Comparison of ENCODE assay signal across 21 cellular contexts in the genomic region with DNA sequence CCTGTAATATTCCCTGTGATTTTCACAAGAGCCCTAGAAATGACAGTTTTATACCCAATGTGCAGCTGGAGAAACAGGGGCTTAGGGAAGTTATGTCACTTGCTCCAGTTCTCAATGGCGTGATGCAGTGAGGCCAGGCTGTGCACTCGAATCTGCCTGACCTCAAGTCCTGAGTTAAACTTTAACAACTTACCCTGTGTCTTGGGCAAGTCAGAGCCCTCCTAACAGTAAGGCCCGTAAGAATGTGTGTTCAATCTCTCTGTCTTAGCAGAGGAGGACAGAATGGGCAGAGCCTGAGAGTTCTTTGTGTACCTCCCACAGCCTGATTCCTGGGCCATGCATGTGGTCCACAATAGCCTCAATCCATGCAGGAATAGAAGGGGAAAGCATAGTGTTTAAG.
DNase-seq lines count a peak whose midpoint lies in the region; ATAC-seq, FAIRE-seq and TF ChIP-seq lines count a peak whose summit lies in the region.
"Had no signal": no experiment of that assay in that cellular context is flagged by ENCODE, and none has a peak within 500 bp of the region (broad histone marks: within the 10 kb centered on the region; RNA-seq: fewer than 3 reads in every experiment).

No MANE protein-coding gene starts in this region.

- no peak for FAIRE-seq in small intestine (lab: Jason Lieb, UNC)
- FAIRE-seq: astrocyte, colon, HTR-8/SVneo had no signal

- H3K4me3 ChIP-seq in epithelial cell of proximal tubule (ENCODE audit: low read depth, low read length) = no peak overlapping the region
- no peak overlapping the region for H3K4me3 ChIP-seq in small intestine (ENCODE audit: low read depth in 1 of 2, low read length in 2 of 2)
- H3K4me3 ChIP-seq: BLaER1 had no signal

- ATAC-seq in GM19324 (IDR thresholded peaks at IDR 0.05; ENCODE audit: low FRiP score, unreplicated experiment) (peak; percentile 82), HG02938 (IDR thresholded peaks at IDR 0.05; ENCODE audit: unreplicated experiment) (peak; percentile 64)
- ATAC-seq: T-cell had no signal

- DNase-seq in epithelial cell of proximal tubule (ENCODE audit: low read depth) (peak; percentile 88), small intestine (peak; percentile 64), COLO668 (lab: John Stamatoyannopoulos, UW; ENCODE audit: unreplicated experiment) (no peak), dermis blood vessel endothelial cell (no peak), NCI-H226 (no peak)
- DNase-seq in activated effector memory CD4-positive, alpha-beta T cell treated with Interleukin-2 at 50 U/mL for 16 hours = no peak
- DNase-seq: activated B cell treated with CpG ODN at 0.5 μM for 24 hours; activated CD8-positive, alpha-beta memory T cell treated with anti-CD3 and anti-CD28 coated beads for 24 hours; DND-41; H7; NCI-H2029 treated with DMSO at 0.1 percent for 48 hours; NCI-H82; stimulated activated CD4-positive, alpha-beta T cell treated with anti-CD3 and anti-CD28 coated beads, Interleukin-12 subunit alpha, Interleukin-12 subunit beta, amount 100 ng/mL, for 4 hours; T-cell had no signal

- WGBS in small intestine, 3 donors = 12 to 40% (median 23%) methylated on average over 3 of the region's 3 CpGs

- TF ChIP-seq CTCF in epithelial cell of proximal tubule (conservative IDR thresholded peaks at IDR 0.05; ENCODE audit: low read depth, low read length) = no peak

- no peak overlapping the region for H3K27ac ChIP-seq in small intestine (ENCODE audit: low read depth in 1 of 2, low read length in 1 of 2)
- H3K27ac ChIP-seq: BLaER1, RWPE1 had no signal

- peaks cover 0 to 3% of the 10 kb centered on the region in 2 donors for H3K4me1 ChIP-seq in small intestine (ENCODE audit: control insufficient read depth in 2 of 2, insufficient read depth in 1 of 2, low read depth in 1 of 2, low read length in 1 of 2)

- H3K9me3 ChIP-seq in small intestine (ENCODE audit: control insufficient read depth, low read depth) = no peaks in the 10 kb centered on the region

- no peaks in the 10 kb centered on the region for H3K27me3 ChIP-seq in small intestine (ENCODE audit: control insufficient read depth in 2 of 2, insufficient read depth in 2 of 2, low read length in 2 of 2)
- H3K27me3 ChIP-seq: BLaER1 had no signal

- H3K36me3 ChIP-seq in small intestine (ENCODE audit: control insufficient read depth in 2 of 2, insufficient read depth in 2 of 2, low read length in 2 of 2) = no peaks in the 10 kb centered on the region
- H3K36me3 ChIP-seq: BLaER1 had no signal

Comparison
In these comparisons a context has a peak if more than half of its experiments do, and no peak if none do; other contexts are left out.
1. DNase-seq: peak in epithelial cell of proximal tubule (single experiment) and small intestine (single experiment); none in COLO668 (single experiment), dermis blood vessel endothelial cell (single experiment), NCI-H226 (single experiment) and activated effector memory CD4-positive, alpha-beta T cell treated with Interleukin-2 at 50 U/mL for 16 hours (single experiment).